1 cellular context compared by ENCODE assay signal in the genomic region with DNA sequence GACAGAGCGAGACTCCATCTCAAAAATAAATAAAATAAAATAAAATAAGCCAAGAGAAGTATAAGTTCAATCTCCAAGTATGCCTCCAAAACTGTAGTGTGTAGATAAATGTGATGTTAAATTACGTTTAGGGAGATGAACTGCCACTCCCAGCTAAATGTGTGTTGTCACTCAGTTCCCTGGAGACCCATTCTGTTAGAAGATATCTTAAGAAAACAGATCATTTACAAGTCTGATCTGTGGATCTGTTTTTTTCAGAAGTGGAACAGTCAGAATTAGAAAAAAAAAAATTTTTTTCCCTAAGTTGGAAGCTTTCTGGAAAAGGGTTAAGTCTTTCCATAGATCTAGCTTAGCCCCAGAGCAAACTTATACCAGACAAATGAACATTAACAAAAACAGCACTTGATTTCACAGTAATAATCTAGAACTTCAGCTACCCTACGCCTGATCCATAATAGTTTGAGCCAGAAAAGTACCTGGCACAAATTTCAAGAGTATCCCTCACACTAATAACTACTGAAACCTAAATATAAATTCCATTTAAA.
TF ChIP-seq lines count a peak whose summit lies in the region.

No MANE protein-coding gene starts in this region.

TF ChIP-seq in HEK293, 187 proteins besides CTCF, POLR2A, EP300 and RAD21 (continued from another document and continues in another):
- TF ChIP-seq ZNF155 (tag by site-specific recombination; IDR thresholded peaks at IDR 0.05) (no peak), IKZF3 (tag by site-specific recombination; IDR thresholded peaks at IDR 0.05) (peak; percentile 47), ZNF169 (tag by site-specific recombination; IDR thresholded peaks at IDR 0.05) (no peak), ZNF707 (tag by site-specific recombination; IDR thresholded peaks at IDR 0.05) (no peak), TRIM28 (IDR thresholded peaks at IDR 0.05; ENCODE audit: borderline replicate concordance, low read length) (no peak), BCL11A (tag by site-specific recombination; IDR thresholded peaks at IDR 0.05; ENCODE audit: low read depth) (no peak), ZNF138 (tag by site-specific recombination; IDR thresholded peaks at IDR 0.05; ENCODE audit: borderline replicate concordance) (no peak), ZNF112 (tag by site-specific recombination; IDR thresholded peaks at IDR 0.05) (no peak), GLIS2 (tag by site-specific recombination; IDR thresholded peaks at IDR 0.05) (no peak), WT1 (tag by site-specific recombination; IDR thresholded peaks at IDR 0.05) (peak; percentile 78), ZFP37 (tag by site-specific recombination; IDR thresholded peaks at IDR 0.05) (no peak), ZNF341 (tag by site-specific recombination; IDR thresholded peaks at IDR 0.05; ENCODE audit: low read depth) (no peak), ZNF830 (tag by site-specific recombination; IDR thresholded peaks at IDR 0.05; ENCODE audit: low read depth) (no peak), KLF10 (tag by site-specific recombination; IDR thresholded peaks at IDR 0.05) (no peak), ZNF654 (tag by site-specific recombination; IDR thresholded peaks at IDR 0.05; ENCODE audit: low read depth) (no peak), ZNF274 (IDR thresholded peaks at IDR 0.05; ENCODE audit: low read length) (no peak), ZNF274 (tag by site-specific recombination; IDR thresholded peaks at IDR 0.05; ENCODE audit: borderline replicate concordance) (no peak), ZFP41 (tag by site-specific recombination; IDR thresholded peaks at IDR 0.05; ENCODE audit: borderline replicate concordance) (no peak), ZBTB1 (tag by site-specific recombination; IDR thresholded peaks at IDR 0.05) (no peak), ZBTB48 (tag by site-specific recombination; IDR thresholded peaks at IDR 0.05) (no peak), ZNF366 (tag by site-specific recombination; conservative IDR thresholded peaks at IDR 0.05) (0 out of 2 replicates have a peak, but pooled peaks have one; percentile 23), ZNF302 (tag by site-specific recombination; IDR thresholded peaks at IDR 0.05; ENCODE audit: low read depth) (no peak), ZNF777 (tag by site-specific recombination; IDR thresholded peaks at IDR 0.05; ENCODE audit: borderline replicate concordance) (no peak), ZEB2 (tag by site-specific recombination; IDR thresholded peaks at IDR 0.05) (0 out of 2 replicates have a peak, but pooled peaks have one; percentile 38), ZNF768 (tag by site-specific recombination; IDR thresholded peaks at IDR 0.05) (no peak), ZNF266 (tag by site-specific recombination; IDR thresholded peaks at IDR 0.05; ENCODE audit: low read depth) (no peak), ZNF426 (tag by site-specific recombination; IDR thresholded peaks at IDR 0.05) (no peak), ZNF664 (tag by site-specific recombination; IDR thresholded peaks at IDR 0.05) (no peak), ZNF157 (tag by site-specific recombination; IDR thresholded peaks at IDR 0.05) (no peak), ZNF248 (tag by site-specific recombination; IDR thresholded peaks at IDR 0.05) (no peak)
- TF ChIP-seq, protein P1, sequence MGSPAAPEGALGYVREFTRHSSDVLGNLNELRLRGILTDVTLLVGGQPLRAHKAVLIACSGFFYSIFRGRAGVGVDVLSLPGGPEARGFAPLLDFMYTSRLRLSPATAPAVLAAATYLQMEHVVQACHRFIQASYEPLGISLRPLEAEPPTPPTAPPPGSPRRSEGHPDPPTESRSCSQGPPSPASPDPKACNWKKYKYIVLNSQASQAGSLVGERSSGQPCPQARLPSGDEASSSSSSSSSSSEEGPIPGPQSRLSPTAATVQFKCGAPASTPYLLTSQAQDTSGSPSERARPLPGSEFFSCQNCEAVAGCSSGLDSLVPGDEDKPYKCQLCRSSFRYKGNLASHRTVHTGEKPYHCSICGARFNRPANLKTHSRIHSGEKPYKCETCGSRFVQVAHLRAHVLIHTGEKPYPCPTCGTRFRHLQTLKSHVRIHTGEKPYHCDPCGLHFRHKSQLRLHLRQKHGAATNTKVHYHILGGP (tag by site-specific recombination; IDR thresholded peaks at IDR 0.05), result no peak
- TF ChIP-seq, protein P2, sequence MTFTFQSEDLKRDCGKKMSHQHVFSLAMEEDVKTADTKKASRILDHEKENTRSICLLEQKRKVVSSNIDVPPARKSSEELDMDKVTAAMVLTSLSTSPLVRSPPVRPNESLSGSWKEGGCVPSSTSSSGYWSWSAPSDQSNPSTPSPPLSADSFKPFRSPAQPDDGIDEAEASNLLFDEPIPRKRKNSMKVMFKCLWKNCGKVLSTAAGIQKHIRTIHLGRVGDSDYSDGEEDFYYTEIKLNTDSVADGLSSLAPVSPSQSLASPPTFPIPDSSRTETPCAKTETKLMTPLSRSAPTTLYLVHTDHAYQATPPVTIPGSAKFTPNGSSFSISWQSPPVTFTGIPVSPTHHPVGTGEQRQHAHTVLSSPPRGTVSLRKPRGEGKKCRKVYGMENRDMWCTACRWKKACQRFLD (tag by site-specific recombination; IDR thresholded peaks at IDR 0.05), result no peak
- TF ChIP-seq, protein P3, sequence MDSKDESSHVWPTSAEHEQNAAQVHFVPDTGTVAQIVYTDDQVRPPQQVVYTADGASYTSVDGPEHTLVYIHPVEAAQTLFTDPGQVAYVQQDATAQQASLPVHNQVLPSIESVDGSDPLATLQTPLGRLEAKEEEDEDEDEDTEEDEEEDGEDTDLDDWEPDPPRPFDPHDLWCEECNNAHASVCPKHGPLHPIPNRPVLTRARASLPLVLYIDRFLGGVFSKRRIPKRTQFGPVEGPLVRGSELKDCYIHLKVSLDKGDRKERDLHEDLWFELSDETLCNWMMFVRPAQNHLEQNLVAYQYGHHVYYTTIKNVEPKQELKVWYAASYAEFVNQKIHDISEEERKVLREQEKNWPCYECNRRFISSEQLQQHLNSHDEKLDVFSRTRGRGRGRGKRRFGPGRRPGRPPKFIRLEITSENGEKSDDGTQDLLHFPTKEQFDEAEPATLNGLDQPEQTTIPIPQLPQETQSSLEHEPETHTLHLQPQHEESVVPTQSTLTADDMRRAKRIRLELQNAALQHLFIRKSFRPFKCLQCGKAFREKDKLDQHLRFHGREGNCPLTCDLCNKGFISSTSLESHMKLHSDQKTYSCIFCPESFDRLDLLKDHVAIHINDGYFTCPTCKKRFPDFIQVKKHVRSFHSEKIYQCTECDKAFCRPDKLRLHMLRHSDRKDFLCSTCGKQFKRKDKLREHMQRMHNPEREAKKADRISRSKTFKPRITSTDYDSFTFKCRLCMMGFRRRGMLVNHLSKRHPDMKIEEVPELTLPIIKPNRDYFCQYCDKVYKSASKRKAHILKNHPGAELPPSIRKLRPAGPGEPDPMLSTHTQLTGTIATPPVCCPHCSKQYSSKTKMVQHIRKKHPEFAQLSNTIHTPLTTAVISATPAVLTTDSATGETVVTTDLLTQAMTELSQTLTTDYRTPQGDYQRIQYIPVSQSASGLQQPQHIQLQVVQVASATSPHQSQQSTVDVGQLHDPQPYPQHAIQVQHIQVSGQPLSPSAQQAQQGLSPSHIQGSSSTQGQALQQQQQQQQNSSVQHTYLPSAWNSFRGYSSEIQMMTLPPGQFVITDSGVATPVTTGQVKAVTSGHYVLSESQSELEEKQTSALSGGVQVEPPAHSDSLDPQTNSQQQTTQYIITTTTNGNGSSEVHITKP (tag by site-specific recombination; IDR thresholded peaks at IDR 0.05), result peak; percentile 94
- TF ChIP-seq, protein P4, sequence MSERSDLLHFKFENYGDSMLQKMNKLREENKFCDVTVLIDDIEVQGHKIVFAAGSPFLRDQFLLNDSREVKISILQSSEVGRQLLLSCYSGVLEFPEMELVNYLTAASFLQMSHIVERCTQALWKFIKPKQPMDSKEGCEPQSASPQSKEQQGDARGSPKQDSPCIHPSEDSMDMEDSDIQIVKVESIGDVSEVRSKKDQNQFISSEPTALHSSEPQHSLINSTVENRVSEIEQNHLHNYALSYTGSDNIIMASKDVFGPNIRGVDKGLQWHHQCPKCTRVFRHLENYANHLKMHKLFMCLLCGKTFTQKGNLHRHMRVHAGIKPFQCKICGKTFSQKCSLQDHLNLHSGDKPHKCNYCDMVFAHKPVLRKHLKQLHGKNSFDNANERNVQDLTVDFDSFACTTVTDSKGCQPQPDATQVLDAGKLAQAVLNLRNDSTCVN (tag by site-specific recombination; optimal IDR thresholded peaks at IDR 0.05), result no peak
- TF ChIP-seq, protein P5, sequence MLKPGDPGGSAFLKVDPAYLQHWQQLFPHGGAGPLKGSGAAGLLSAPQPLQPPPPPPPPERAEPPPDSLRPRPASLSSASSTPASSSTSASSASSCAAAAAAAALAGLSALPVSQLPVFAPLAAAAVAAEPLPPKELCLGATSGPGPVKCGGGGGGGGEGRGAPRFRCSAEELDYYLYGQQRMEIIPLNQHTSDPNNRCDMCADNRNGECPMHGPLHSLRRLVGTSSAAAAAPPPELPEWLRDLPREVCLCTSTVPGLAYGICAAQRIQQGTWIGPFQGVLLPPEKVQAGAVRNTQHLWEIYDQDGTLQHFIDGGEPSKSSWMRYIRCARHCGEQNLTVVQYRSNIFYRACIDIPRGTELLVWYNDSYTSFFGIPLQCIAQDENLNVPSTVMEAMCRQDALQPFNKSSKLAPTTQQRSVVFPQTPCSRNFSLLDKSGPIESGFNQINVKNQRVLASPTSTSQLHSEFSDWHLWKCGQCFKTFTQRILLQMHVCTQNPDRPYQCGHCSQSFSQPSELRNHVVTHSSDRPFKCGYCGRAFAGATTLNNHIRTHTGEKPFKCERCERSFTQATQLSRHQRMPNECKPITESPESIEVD (tag by site-specific recombination; IDR thresholded peaks at IDR 0.05), result peak; percentile 74
- TF ChIP-seq, protein P6, sequence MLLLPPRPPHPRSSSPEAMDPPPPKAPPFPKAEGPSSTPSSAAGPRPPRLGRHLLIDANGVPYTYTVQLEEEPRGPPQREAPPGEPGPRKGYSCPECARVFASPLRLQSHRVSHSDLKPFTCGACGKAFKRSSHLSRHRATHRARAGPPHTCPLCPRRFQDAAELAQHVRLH (tag by site-specific recombination; IDR thresholded peaks at IDR 0.05), result no peak
- TF ChIP-seq, protein P7, sequence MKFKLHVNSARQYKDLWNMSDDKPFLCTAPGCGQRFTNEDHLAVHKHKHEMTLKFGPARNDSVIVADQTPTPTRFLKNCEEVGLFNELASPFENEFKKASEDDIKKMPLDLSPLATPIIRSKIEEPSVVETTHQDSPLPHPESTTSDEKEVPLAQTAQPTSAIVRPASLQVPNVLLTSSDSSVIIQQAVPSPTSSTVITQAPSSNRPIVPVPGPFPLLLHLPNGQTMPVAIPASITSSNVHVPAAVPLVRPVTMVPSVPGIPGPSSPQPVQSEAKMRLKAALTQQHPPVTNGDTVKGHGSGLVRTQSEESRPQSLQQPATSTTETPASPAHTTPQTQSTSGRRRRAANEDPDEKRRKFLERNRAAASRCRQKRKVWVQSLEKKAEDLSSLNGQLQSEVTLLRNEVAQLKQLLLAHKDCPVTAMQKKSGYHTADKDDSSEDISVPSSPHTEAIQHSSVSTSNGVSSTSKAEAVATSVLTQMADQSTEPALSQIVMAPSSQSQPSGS (tag by site-specific recombination; IDR thresholded peaks at IDR 0.05; ENCODE audit: low read depth), result no peak
- TF ChIP-seq, protein P8, sequence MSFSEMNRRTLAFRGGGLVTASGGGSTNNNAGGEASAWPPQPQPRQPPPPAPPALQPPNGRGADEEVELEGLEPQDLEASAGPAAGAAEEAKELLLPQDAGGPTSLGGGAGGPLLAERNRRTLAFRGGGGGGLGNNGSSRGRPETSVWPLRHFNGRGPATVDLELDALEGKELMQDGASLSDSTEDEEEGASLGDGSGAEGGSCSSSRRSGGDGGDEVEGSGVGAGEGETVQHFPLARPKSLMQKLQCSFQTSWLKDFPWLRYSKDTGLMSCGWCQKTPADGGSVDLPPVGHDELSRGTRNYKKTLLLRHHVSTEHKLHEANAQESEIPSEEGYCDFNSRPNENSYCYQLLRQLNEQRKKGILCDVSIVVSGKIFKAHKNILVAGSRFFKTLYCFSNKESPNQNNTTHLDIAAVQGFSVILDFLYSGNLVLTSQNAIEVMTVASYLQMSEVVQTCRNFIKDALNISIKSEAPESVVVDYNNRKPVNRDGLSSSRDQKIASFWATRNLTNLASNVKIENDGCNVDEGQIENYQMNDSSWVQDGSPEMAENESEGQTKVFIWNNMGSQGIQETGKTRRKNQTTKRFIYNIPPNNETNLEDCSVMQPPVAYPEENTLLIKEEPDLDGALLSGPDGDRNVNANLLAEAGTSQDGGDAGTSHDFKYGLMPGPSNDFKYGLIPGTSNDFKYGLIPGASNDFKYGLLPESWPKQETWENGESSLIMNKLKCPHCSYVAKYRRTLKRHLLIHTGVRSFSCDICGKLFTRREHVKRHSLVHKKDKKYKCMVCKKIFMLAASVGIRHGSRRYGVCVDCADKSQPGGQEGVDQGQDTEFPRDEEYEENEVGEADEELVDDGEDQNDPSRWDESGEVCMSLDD (tag by site-specific recombination; IDR thresholded peaks at IDR 0.05), result no peak
- TF ChIP-seq, protein P9, sequence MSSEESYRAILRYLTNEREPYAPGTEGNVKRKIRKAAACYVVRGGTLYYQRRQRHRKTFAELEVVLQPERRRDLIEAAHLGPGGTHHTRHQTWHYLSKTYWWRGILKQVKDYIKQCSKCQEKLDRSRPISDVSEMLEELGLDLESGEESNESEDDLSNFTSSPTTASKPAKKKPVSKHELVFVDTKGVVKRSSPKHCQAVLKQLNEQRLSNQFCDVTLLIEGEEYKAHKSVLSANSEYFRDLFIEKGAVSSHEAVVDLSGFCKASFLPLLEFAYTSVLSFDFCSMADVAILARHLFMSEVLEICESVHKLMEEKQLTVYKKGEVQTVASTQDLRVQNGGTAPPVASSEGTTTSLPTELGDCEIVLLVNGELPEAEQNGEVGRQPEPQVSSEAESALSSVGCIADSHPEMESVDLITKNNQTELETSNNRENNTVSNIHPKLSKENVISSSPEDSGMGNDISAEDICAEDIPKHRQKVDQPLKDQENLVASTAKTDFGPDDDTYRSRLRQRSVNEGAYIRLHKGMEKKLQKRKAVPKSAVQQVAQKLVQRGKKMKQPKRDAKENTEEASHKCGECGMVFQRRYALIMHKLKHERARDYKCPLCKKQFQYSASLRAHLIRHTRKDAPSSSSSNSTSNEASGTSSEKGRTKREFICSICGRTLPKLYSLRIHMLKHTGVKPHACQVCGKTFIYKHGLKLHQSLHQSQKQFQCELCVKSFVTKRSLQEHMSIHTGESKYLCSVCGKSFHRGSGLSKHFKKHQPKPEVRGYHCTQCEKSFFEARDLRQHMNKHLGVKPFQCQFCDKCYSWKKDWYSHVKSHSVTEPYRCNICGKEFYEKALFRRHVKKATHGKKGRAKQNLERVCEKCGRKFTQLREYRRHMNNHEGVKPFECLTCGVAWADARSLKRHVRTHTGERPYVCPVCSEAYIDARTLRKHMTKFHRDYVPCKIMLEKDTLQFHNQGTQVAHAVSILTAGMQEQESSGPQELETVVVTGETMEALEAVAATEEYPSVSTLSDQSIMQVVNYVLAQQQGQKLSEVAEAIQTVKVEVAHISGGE (tag by site-specific recombination; conservative IDR thresholded peaks at IDR 0.05; ENCODE audit: low read depth), result no peak
- TF ChIP-seq, protein P10, sequence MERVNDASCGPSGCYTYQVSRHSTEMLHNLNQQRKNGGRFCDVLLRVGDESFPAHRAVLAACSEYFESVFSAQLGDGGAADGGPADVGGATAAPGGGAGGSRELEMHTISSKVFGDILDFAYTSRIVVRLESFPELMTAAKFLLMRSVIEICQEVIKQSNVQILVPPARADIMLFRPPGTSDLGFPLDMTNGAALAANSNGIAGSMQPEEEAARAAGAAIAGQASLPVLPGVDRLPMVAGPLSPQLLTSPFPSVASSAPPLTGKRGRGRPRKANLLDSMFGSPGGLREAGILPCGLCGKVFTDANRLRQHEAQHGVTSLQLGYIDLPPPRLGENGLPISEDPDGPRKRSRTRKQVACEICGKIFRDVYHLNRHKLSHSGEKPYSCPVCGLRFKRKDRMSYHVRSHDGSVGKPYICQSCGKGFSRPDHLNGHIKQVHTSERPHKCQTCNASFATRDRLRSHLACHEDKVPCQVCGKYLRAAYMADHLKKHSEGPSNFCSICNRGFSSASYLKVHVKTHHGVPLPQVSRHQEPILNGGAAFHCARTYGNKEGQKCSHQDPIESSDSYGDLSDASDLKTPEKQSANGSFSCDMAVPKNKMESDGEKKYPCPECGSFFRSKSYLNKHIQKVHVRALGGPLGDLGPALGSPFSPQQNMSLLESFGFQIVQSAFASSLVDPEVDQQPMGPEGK (tag by site-specific recombination; IDR thresholded peaks at IDR 0.05), result no peak
